In the genomic region with DNA sequence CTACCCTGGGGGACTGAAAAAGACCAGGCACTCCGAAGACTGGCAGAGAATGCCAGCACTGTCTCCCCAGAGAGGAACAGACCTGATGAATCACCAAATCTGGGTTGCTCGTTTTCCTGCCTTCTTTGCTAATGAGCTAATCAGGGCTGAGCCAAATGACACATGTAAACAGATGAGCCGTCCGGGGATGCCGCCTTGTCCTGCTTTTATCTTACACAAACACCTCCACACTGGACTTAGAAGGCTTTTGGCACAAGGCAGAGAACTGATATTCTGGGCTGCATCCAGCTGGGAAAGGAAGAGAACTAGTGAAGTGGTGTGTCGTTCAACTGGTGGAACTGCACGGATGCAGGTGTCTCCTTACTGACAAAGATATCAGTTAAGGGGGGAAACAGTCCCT, we compare ENCODE assay signal across 12 cellular contexts.
DNase-seq lines count a peak whose midpoint lies in the region; ATAC-seq, FAIRE-seq and TF ChIP-seq lines count a peak whose summit lies in the region.
"Had no signal": no experiment of that assay in that cellular context is flagged by ENCODE, and none has a peak within 500 bp of the region (broad histone marks: within the 10 kb centered on the region; RNA-seq: fewer than 3 reads in every experiment).

No MANE protein-coding gene starts in this region.

- no peaks in the 10 kb centered on the region for H3K36me3 ChIP-seq in K562 (ENCODE audit: control insufficient read depth, insufficient read depth, low read length)
- H3K36me3 ChIP-seq: lower lobe of right lung had no signal

- DNase-seq in AG08396 (ENCODE audit: low spot score) = peak; percentile 30
- DNase-seq in HT1080 (ENCODE audit: low read depth) = peak; percentile 82
- DNase-seq in K562 (ENCODE audit: extremely low read depth in 1 of 4, low spot score in 3 of 4) = peak in 2 of 4 experiments; percentile 6 to 15
- DNase-seq in kidney tubule cell (ENCODE audit: low spot score) = peak; percentile 40
- no peak for DNase-seq in NCI-H187 (lab: John Stamatoyannopoulos, UW)
- no peak for DNase-seq in RCC 7860 (ENCODE audit: low spot score)
- DNase-seq: activated T-cell treated with anti-CD3 and anti-CD28 coated beads for 4 hours; effector CD8-positive, alpha-beta T cell; lower lobe of right lung; stimulated activated CD4-positive, alpha-beta T cell treated with anti-CD3 and anti-CD28 coated beads, Interleukin-1b, Interleukin-23, amount 100 ng/mL, for 48 hours had no signal

- H3K9me1 ChIP-seq in K562 (ENCODE audit: control insufficient read depth, insufficient read depth, low read length) = no peaks in the 10 kb centered on the region

- no peak for FAIRE-seq in K562 (lab: Jason Lieb, UNC)
- no peak for FAIRE-seq in RCC 7860 (lab: Jason Lieb, UNC)

- no peak for TF ChIP-seq POLR2A in K562 (conservative IDR thresholded peaks at IDR 0.05)

- no peak overlapping the region for H3K27ac ChIP-seq in K562 (ENCODE audit: extremely low read depth, low read depth, low read length)
- H3K27ac ChIP-seq: lower lobe of right lung had no signal

- in situ Hi-C loops in K562 (cut with MboI) = no loop called here

- CTCF ChIA-PET in K562 (lab: Yijun Ruan, JAX; ENCODE audit: low intra/inter-chr PET ratio) = no interaction called here

- no peak for TF ChIP-seq RAD21 in K562 (CRISPR knock-in tag; conservative IDR thresholded peaks at IDR 0.05 in 1 of 2, IDR thresholded peaks at IDR 0.05 in 1 of 2)

- WGBS in K562 (ENCODE audit: insufficient coverage, low coverage, missing lambda C conversion rate) = 0% methylated on average over 7 of the region's 7 CpGs

- no peak overlapping the region for H2AFZ ChIP-seq in K562 (ENCODE audit: low read depth, low read length)

- no peak for TF ChIP-seq EP300 in K562 (IDR thresholded peaks at IDR 0.05; ENCODE audit: low read length)

- no peaks in the 10 kb centered on the region for H3K9me3 ChIP-seq in K562 (replicated peaks; ENCODE audit: control insufficient read depth, insufficient read depth, low read depth, low read length)
- H3K9me3 ChIP-seq: lower lobe of right lung had no signal

- no peak overlapping the region for H3K9ac ChIP-seq in K562 (ENCODE audit: insufficient read depth in 1 of 2, low read depth in 2 of 2, low read length in 2 of 2)

- intact Hi-C loops in K562 (cut with micrococcal nuclease) = no loop called here

- no peak for TF ChIP-seq CTCF in K562 (IDR thresholded peaks at IDR 0.05 in 2 of 3, conservative IDR thresholded peaks at IDR 0.05 in 1 of 3; ENCODE audit: insufficient read depth in 2 of 3, low read depth in 1 of 3, low read length in 3 of 3)

- peaks cover 0 to 4% of the 10 kb centered on the region in 2 experiments; a peak in 2 of 5 replicates for H3K27me3 ChIP-seq in K562 (ENCODE audit: control insufficient read depth in 2 of 2, insufficient read depth in 2 of 2, low read length in 2 of 2)

- POLR2A ChIA-PET in K562 (lab: Yijun Ruan, JAX) = interaction anchor here (0.6 to 0.7 kb wide), 2 partner anchors 39 to 838 kb away, joined by 3 read pairs; no protein-coding TSS in a partner anchor

- ATAC-seq in K562 = no peak
- no peak for ATAC-seq in HG02571 (IDR thresholded peaks at IDR 0.05; ENCODE audit: unreplicated experiment)
- no peak for ATAC-seq in HG03139 (IDR thresholded peaks at IDR 0.05; ENCODE audit: unreplicated experiment)
- ATAC-seq: lower lobe of right lung had no signal

- no peak overlapping the region for H3K4me2 ChIP-seq in K562 (ENCODE audit: insufficient read depth, low read length)

- no TSS peak for BruUV-seq in K562 (replicated peaks; lab: Mats Ljungman, UMichigan)

- no peaks in the 10 kb centered on the region for H3K79me2 ChIP-seq in K562 (ENCODE audit: control insufficient read depth, insufficient read depth, low read length)

- no peak overlapping the region for H3K4me3 ChIP-seq in K562
- H3K4me3 ChIP-seq: lower lobe of right lung had no signal

- no peaks in the 10 kb centered on the region for H4K20me1 ChIP-seq in K562 (replicated peaks; ENCODE audit: control insufficient read depth, insufficient read depth, low read length)

- no peaks in the 10 kb centered on the region for H3K4me1 ChIP-seq in K562 (replicated peaks in 1 of 2; ENCODE audit: control insufficient read depth in 2 of 2, insufficient read depth in 2 of 2, low read length in 2 of 2)
- H3K4me1 ChIP-seq: lower lobe of right lung had no signal

TF ChIP-seq in K562, 482 proteins besides CTCF, POLR2A, EP300 and RAD21 (continues in another document):
- TF ChIP-seq ZNF253 (CRISPR knock-in tag; conservative IDR thresholded peaks at IDR 0.05) = no peak
- TF ChIP-seq ZNF311 (CRISPR knock-in tag; IDR thresholded peaks at IDR 0.05) = no peak
- no peak for TF ChIP-seq MED1 (CRISPR knock-in tag; IDR thresholded peaks at IDR 0.05; ENCODE audit: borderline replicate concordance)
- TF ChIP-seq, protein P1, sequence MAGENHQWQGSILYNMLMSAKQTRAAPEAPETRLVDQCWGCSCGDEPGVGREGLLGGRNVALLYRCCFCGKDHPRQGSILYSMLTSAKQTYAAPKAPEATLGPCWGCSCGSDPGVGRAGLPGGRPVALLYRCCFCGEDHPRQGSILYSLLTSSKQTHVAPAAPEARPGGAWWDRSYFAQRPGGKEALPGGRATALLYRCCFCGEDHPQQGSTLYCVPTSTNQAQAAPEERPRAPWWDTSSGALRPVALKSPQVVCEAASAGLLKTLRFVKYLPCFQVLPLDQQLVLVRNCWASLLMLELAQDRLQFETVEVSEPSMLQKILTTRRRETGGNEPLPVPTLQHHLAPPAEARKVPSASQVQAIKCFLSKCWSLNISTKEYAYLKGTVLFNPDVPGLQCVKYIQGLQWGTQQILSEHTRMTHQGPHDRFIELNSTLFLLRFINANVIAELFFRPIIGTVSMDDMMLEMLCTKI (IDR thresholded peaks at IDR 0.05; ENCODE audit: partially characterized antibody) = no peak
- peak in 1 of 2 experiments; percentile 38; a peak in 1 of 4 replicates for TF ChIP-seq KDM1A (IDR thresholded peaks at IDR 0.05)
- TF ChIP-seq HEY1 (CRISPR knock-in tag; IDR thresholded peaks at IDR 0.05; ENCODE audit: borderline replicate concordance) = no peak
- TF ChIP-seq, protein P2, sequence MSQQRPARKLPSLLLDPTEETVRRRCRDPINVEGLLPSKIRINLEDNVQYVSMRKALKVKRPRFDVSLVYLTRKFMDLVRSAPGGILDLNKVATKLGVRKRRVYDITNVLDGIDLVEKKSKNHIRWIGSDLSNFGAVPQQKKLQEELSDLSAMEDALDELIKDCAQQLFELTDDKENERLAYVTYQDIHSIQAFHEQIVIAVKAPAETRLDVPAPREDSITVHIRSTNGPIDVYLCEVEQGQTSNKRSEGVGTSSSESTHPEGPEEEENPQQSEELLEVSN (IDR thresholded peaks at IDR 0.05; ENCODE audit: borderline replicate concordance in 1 of 2, extremely low read depth in 1 of 2, insufficient read depth in 1 of 2, insufficient read length in 1 of 2, low read depth in 1 of 2, low read length in 1 of 2, poor library complexity in 1 of 2, severe bottlenecking in 1 of 2) = no peak
- TF ChIP-seq ZNF217 (CRISPR knock-in tag; IDR thresholded peaks at IDR 0.05) = no peak
- TF ChIP-seq BRD9 (IDR thresholded peaks at IDR 0.05; ENCODE audit: low read depth, partially characterized antibody) = no peak
- TF ChIP-seq, protein P3, sequence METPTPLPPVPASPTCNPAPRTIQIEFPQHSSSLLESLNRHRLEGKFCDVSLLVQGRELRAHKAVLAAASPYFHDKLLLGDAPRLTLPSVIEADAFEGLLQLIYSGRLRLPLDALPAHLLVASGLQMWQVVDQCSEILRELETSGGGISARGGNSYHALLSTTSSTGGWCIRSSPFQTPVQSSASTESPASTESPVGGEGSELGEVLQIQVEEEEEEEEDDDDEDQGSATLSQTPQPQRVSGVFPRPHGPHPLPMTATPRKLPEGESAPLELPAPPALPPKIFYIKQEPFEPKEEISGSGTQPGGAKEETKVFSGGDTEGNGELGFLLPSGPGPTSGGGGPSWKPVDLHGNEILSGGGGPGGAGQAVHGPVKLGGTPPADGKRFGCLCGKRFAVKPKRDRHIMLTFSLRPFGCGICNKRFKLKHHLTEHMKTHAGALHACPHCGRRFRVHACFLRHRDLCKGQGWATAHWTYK (CRISPR knock-in tag; IDR thresholded peaks at IDR 0.05) = no peak
- TF ChIP-seq FOXK1 (CRISPR knock-in tag; IDR thresholded peaks at IDR 0.05; ENCODE audit: borderline replicate concordance) = no peak
- TF ChIP-seq TCF3 (CRISPR knock-in tag; IDR thresholded peaks at IDR 0.05) = peak; percentile 38; the same call in 1 of the 2 replicates
- no peak for TF ChIP-seq HNRNPK (IDR thresholded peaks at IDR 0.05; ENCODE audit: low read depth, low read length, poor library complexity, severe bottlenecking)
- no peak for TF ChIP-seq NELFE (IDR thresholded peaks at IDR 0.05; ENCODE audit: insufficient read depth, insufficient read length)
- no peak for TF ChIP-seq XRCC3 (IDR thresholded peaks at IDR 0.05)
- 0 out of 2 replicates have a peak, but pooled peaks have one; percentile 14 for TF ChIP-seq TAL1 (IDR thresholded peaks at IDR 0.05)
- TF ChIP-seq CBFA2T3 (IDR thresholded peaks at IDR 0.05) = peak; percentile 53
- no peak for TF ChIP-seq PHF8 (IDR thresholded peaks at IDR 0.05; ENCODE audit: borderline replicate concordance, low read length)
- TF ChIP-seq, protein P4, sequence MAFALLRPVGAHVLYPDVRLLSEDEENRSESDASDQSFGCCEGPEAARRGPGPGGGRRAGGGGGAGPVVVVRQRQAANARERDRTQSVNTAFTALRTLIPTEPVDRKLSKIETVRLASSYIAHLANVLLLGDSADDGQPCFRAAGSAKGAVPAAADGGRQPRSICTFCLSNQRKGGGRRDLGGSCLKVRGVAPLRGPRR (CRISPR knock-in tag; IDR thresholded peaks at IDR 0.05) = no peak
- TF ChIP-seq TBP (optimal IDR thresholded peaks at IDR 0.05; ENCODE audit: low read depth, low read length) = no peak
- TF ChIP-seq ZNF830 (CRISPR knock-in tag; IDR thresholded peaks at IDR 0.05) = no peak
- no peak for TF ChIP-seq HLTF (IDR thresholded peaks at IDR 0.05)
- TF ChIP-seq, protein P5, sequence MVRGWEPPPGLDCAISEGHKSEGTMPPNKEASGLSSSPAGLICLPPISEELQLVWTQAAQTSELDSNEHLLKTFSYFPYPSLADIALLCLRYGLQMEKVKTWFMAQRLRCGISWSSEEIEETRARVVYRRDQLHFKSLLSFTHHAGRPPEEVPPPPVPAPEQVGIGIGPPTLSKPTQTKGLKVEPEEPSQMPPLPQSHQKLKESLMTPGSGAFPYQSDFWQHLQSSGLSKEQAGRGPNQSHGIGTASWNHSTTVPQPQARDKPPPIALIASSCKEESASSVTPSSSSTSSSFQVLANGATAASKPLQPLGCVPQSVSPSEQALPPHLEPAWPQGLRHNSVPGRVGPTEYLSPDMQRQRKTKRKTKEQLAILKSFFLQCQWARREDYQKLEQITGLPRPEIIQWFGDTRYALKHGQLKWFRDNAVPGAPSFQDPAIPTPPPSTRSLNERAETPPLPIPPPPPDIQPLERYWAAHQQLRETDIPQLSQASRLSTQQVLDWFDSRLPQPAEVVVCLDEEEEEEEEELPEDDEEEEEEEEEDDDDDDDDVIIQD (CRISPR knock-in tag; IDR thresholded peaks at IDR 0.05) = no peak
- no peak for TF ChIP-seq U2AF2 (optimal IDR thresholded peaks at IDR 0.05; ENCODE audit: low read depth, low read length)

Comparison
In these comparisons a context has a peak if more than half of its experiments do, and no peak if none do; other contexts are left out.
1. DNase-seq: peak in AG08396 (single experiment), HT1080 (single experiment) and kidney tubule cell (single experiment); none in NCI-H187 (0 of 2) and RCC 7860 (single experiment).